9 cellular contexts compared by ENCODE assay signal in genomic region chr9:128250839-128251558, GRCh38. TPM values are rescaled to one million over a fixed set of nuclear protein-coding genes. Genes with fewer than 3 reads are reported as not detected.
DNase-seq lines count a peak whose midpoint lies in the region; ATAC-seq and TF ChIP-seq lines count a peak whose summit lies in the region.
"Had no signal": no experiment of that assay in that cellular context is flagged by ENCODE, and none has a peak within 500 bp of the region (broad histone marks: within the 10 kb centered on the region; RNA-seq: fewer than 3 reads in every experiment).

No MANE protein-coding gene starts in this region.

- WGBS in thymus: 27% methylated on average over 38 of the region's 38 CpGs
- WGBS in thyroid gland, 2 donors: 26 to 35% methylated on average over 12 to 14 of the region's 38 CpGs

- no peak for ATAC-seq in SK-N-SH treated with all-trans-retinoic acid at 6 μM for 48 hours

- H3K4me3 ChIP-seq in cardiac muscle cell (peak overlapping the region; percentile 34), iPS-20b (ENCODE audit: low read length) (peak overlapping the region; percentile 75), thymus (ENCODE audit: low read length) (peak overlapping the region; percentile 46), thyroid gland (replicated peaks in 1 of 3) (peak overlapping the region in 1 of 3 donors; percentile 26)
- H3K4me3 ChIP-seq: SK-N-MC had no signal

- no peak for TF ChIP-seq POLR2A in thyroid gland (IDR thresholded peaks at IDR 0.05)

- H3K27me3 ChIP-seq in cardiac muscle cell: no peaks in the 10 kb centered on the region
- H3K27me3 ChIP-seq in iPS-20b (ENCODE audit: insufficient read depth, low read length): no peaks in the 10 kb centered on the region; the same call in 1 of the 2 replicates
- peaks cover 7% of the 10 kb centered on the region for H3K27me3 ChIP-seq in thymus (ENCODE audit: control insufficient read depth, insufficient read depth)
- no peaks in the 10 kb centered on the region for H3K27me3 ChIP-seq in thyroid gland

- H3K9ac ChIP-seq in iPS-20b (ENCODE audit: low read depth, low read length): peak overlapping the region; percentile 76; the same call in 1 of the 2 replicates

- intact Hi-C loops in cardiac septum (cut with DNase I): no loop called here
- intact Hi-C loops in thyroid gland (cut with DNase I): no loop called here

- H3K36me3 ChIP-seq in cardiac muscle cell (no peaks in the 10 kb centered on the region), iPS-20b (ENCODE audit: insufficient read depth, low read depth, low read length) (peaks cover 13% of the 10 kb centered on the region; the same call in 1 of the 2 replicates), thymus (ENCODE audit: control insufficient read depth, insufficient read depth) (peaks cover 3% of the 10 kb centered on the region), thyroid gland (no peaks in the 10 kb centered on the region)

- TF ChIP-seq CTCF in cardiac muscle cell (IDR thresholded peaks at IDR 0.05; ENCODE audit: low read depth, low read length) (no peak), thyroid gland (IDR thresholded peaks at IDR 0.05) (no peak)

- H3K27ac ChIP-seq in cardiac muscle cell (no peak overlapping the region), iPS-20b (ENCODE audit: low read length) (no peak overlapping the region), thymus (ENCODE audit: low read depth) (no peak overlapping the region), thyroid gland (no peak overlapping the region)
- H3K27ac ChIP-seq: SK-N-MC had no signal

- H3K4me1 ChIP-seq in cardiac muscle cell (ENCODE audit: low read depth) (no peaks in the 10 kb centered on the region), iPS-20b (ENCODE audit: insufficient read depth, low read length) (peaks cover 6% of the 10 kb centered on the region), thymus (ENCODE audit: control insufficient read depth, insufficient read depth, low read length) (peaks cover 11% of the 10 kb centered on the region), thyroid gland (peaks cover 0 to 15% of the 10 kb centered on the region in 2 donors)

- H3K9me3 ChIP-seq in cardiac muscle cell (ENCODE audit: low read depth): no peaks in the 10 kb centered on the region
- no peaks in the 10 kb centered on the region for H3K9me3 ChIP-seq in iPS-20b (ENCODE audit: insufficient read depth, low read depth, low read length)
- no peaks in the 10 kb centered on the region for H3K9me3 ChIP-seq in thymus (ENCODE audit: control insufficient read depth)
- no peaks in the 10 kb centered on the region for H3K9me3 ChIP-seq in thyroid gland

- DNase-seq in cardiac muscle cell (ENCODE audit: low read depth in 1 of 2, low spot score in 1 of 2) (no peak), cardiac septum (ENCODE audit: low spot score) (no peak), thyroid gland (no peak), OCI-M1 (lab: John Stamatoyannopoulos, UW) (no peak)
- DNase-seq in activated T-cell treated with anti-CD3 and anti-CD28 coated beads, Interleukin-2, amount 50 U/mL, for 48 hours: peak; percentile 32 to 38

TF ChIP-seq in SK-N-SH treated with all-trans-retinoic acid at 6 μM for 48 hours, 23 proteins besides CTCF, POLR2A, EP300 and RAD21 (continues in another document):
- no peak for TF ChIP-seq TCF4 (CRISPR knock-in tag; IDR thresholded peaks at IDR 0.05; ENCODE audit: borderline replicate concordance)
- TF ChIP-seq CSRNP3 (CRISPR knock-in tag; IDR thresholded peaks at IDR 0.05): no peak
- no peak for TF ChIP-seq ISL1 (CRISPR knock-in tag; IDR thresholded peaks at IDR 0.05)
- TF ChIP-seq PPARA (CRISPR knock-in tag; IDR thresholded peaks at IDR 0.05; ENCODE audit: borderline replicate concordance): no peak
- no peak for TF ChIP-seq CREB5 (CRISPR knock-in tag; IDR thresholded peaks at IDR 0.05; ENCODE audit: low read depth)
- no peak for TF ChIP-seq ZNF565 (CRISPR knock-in tag; conservative IDR thresholded peaks at IDR 0.05; ENCODE audit: low read depth)
- TF ChIP-seq RARB (CRISPR knock-in tag; IDR thresholded peaks at IDR 0.05): no peak
- no peak for TF ChIP-seq BACH2 (CRISPR knock-in tag; IDR thresholded peaks at IDR 0.05; ENCODE audit: borderline replicate concordance)
- no peak for TF ChIP-seq OSR1 (CRISPR knock-in tag; IDR thresholded peaks at IDR 0.05)
- TF ChIP-seq ZC3H10 (CRISPR knock-in tag; IDR thresholded peaks at IDR 0.05): no peak
- no peak for TF ChIP-seq TSHZ2 (CRISPR knock-in tag; IDR thresholded peaks at IDR 0.05)
- TF ChIP-seq POU6F1 (CRISPR knock-in tag; IDR thresholded peaks at IDR 0.05; ENCODE audit: borderline replicate concordance, low read depth): no peak
- no peak for TF ChIP-seq ZNF8 (CRISPR knock-in tag; IDR thresholded peaks at IDR 0.05)
- TF ChIP-seq SNAI2 (CRISPR knock-in tag; IDR thresholded peaks at IDR 0.05): no peak
- TF ChIP-seq TOX (CRISPR knock-in tag; IDR thresholded peaks at IDR 0.05; ENCODE audit: borderline replicate concordance): no peak
- TF ChIP-seq CSDC2 (CRISPR knock-in tag; IDR thresholded peaks at IDR 0.05): no peak

RNA-seq across cellular contexts. Expression of gene GOLGA2, which starts 24.8 kb away (rescaled TPM):
- total RNA-seq in cardiac muscle cell (95.3 and 96.4 TPM in 2 replicates), cardiac septum (120 TPM), thyroid gland (100 to 1,000 TPM in 3 of 4 donors, 10 to 100 TPM in 1; 94.6 to 140 (median 118) TPM)
- polyA plus RNA-seq in cardiac muscle cell (32.0 and 35.3 TPM in 2 replicates), thymus (45.0 TPM)

RNA-seq across cellular contexts. Expression of gene SWI5, which starts 25.1 kb away (rescaled TPM):
- total RNA-seq in cardiac muscle cell: 37.7 and 61.0 TPM in 2 replicates
- 58.2 and 82.6 TPM in 2 replicates for polyA plus RNA-seq in cardiac muscle cell
- total RNA-seq in cardiac septum: 17.7 TPM
- polyA plus RNA-seq in thymus: 26.3 TPM
- total RNA-seq in thyroid gland: 10 to 100 TPM; 18.5 to 50.2 (median 49.2) TPM

RNA-seq across cellular contexts. Expression of gene DNM1, which starts 47.8 kb away (rescaled TPM):
- 17.6 and 42.3 TPM in 2 replicates for total RNA-seq in cardiac muscle cell
- polyA plus RNA-seq in cardiac muscle cell: 24.3 and 47.2 TPM in 2 replicates
- total RNA-seq in cardiac septum: 7.3 TPM
- polyA plus RNA-seq in thymus: 4.5 TPM
- 1 to 10 TPM; 4.7 to 9.2 (median 5.4) TPM for total RNA-seq in thyroid gland

RNA-seq across cellular contexts. Expression of gene CIZ1, which starts 59.6 kb away (rescaled TPM):
- total RNA-seq in cardiac muscle cell (63.1 and 105 TPM in 2 replicates), cardiac septum (86.1 TPM), thyroid gland (10 to 100 TPM; 47.8 to 58.5 (median 52.7) TPM)
- polyA plus RNA-seq in cardiac muscle cell (95.0 and 119 TPM in 2 replicates), thymus (36.5 TPM)

Comparison
In these comparisons a context has a peak if more than half of its experiments do, and no peak if none do; other contexts are left out.
1. DNase-seq: peak in activated T-cell treated with anti-CD3 and anti-CD28 coated beads, Interleukin-2, amount 50 U/mL, for 48 hours (2 of 2); none in cardiac muscle cell (0 of 2), cardiac septum (single experiment), thyroid gland (0 of 2) and OCI-M1 (single experiment).